22 cellular contexts compared by ENCODE assay signal in the genomic region with DNA sequence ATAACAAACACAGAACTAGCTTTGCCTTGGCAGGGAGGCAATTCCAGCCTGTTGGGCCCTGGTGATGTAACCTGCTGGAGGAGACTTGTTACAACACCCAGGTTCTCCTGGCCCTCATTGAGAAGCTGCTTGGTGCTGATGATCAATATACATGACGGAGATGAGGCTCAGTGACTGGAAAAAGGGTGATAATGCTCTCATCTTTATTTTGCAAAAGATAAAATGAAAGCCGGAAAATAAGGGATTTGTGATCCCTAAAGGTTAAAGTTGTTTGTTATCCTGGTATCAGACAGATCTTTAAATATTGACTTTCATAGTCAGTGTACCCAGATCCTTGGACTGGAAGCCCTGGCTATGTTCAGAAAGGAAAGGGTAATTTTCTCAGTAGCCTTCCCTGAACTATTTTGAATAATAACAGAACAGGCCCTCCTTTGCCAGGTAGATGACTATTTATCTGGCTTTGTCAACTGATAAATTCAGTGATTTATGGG.
"Had no signal": no experiment of that assay in that cellular context is flagged by ENCODE, and none has a peak within 500 bp of the region (broad histone marks: within the 10 kb centered on the region; RNA-seq: fewer than 3 reads in every experiment).

No MANE protein-coding gene starts in this region.

- H3K27ac ChIP-seq: brain microvascular endothelial cell, colonic mucosa, ovary, suprapubic skin, transverse colon, uterus had no signal

- H3K4me3 ChIP-seq: colonic mucosa, ovary, smooth muscle cell, suprapubic skin, transverse colon, uterus had no signal

- DNase-seq: activated B cell treated with CpG ODN at 0.5 μM for 24 hours; activated CD4-positive, alpha-beta memory T cell treated with anti-CD3 and anti-CD28 coated beads, Interleukin-2, amount 10 ng/mL, durations not matched to agents 7 days and 5 days; activated CD4-positive, alpha-beta T cell treated with anti-CD3 and anti-CD28 coated beads for 4 hours; activated CD8-positive, alpha-beta memory T cell treated with anti-CD3 and anti-CD28 coated beads, Interleukin-2, amount 10 ng/mL, durations not matched to agents 7 days and 5 days; activated naive CD4-positive, alpha-beta T cell treated with Interleukin-2 at 50 U/mL for 16 hours; activated T-cell treated with anti-CD3 and anti-CD28 coated beads, Interleukin-2, amount 50 U/mL, for 1 hour; anterior cingulate cortex; brain microvascular endothelial cell; colonic mucosa; erythroblast; kidney glomerular epithelial cell; left ventricle myocardium superior; naive thymus-derived CD4-positive, alpha-beta T cell; ovary; stimulated activated CD4-positive, alpha-beta T cell treated with anti-CD3 and anti-CD28 coated beads, Interleukin-4, amount 100 ng/mL, for 1 hour; stimulated activated naive CD8-positive, alpha-beta T cell treated with anti-CD3 and anti-CD28 coated beads, Interleukin-15, amount 100 ng/mL, for 72 hours; transverse colon; uterus had no signal

- H3K36me3 ChIP-seq: brain microvascular endothelial cell, colonic mucosa, ovary, suprapubic skin, transverse colon, uterus had no signal

- H3K4me1 ChIP-seq: colonic mucosa, suprapubic skin, transverse colon, uterus had no signal

- H3K27me3 ChIP-seq: brain microvascular endothelial cell, colonic mucosa, ovary, suprapubic skin, transverse colon, uterus had no signal

- ATAC-seq: activated CD8-positive, alpha-beta memory T cell treated with anti-CD3 and anti-CD28 coated beads, Interleukin-2, amount 10 ng/mL, durations not matched to agents 7 days and 5 days; activated T-helper 17 cell treated with anti-CD3 and anti-CD28 coated beads, Interleukin-2, amount 50 U/mL, for 72 hours; left ventricle myocardium superior; naive thymus-derived CD4-positive, alpha-beta T cell; sciatic nerve; stimulated activated naive CD8-positive, alpha-beta T cell treated with anti-CD3 and anti-CD28 coated beads, Interleukin-15, amount 100 ng/mL, for 72 hours had no signal

- H3K9me3 ChIP-seq: colonic mucosa, ovary, suprapubic skin, transverse colon, uterus had no signal
